Comparison of ENCODE assay signal across 34 cellular contexts in the genomic region with DNA sequence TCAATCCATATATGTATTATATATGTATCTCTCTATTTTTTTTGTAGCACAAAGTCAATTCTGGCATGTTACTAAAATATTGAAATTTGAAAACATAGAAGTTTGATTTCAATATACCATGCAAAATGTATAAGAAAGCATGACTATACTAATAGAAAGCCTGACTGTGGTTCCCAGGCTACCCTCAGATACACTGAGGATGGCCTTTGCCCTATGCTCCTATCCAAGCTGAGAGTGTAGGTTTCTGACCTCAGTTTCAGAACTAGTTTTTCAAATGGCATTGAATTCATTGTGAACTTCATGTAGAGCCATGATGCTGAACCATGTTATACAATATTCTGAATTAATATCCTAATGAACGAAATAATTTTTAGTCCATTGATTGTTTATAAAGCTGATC.
"Had no signal": no experiment of that assay in that cellular context is flagged by ENCODE, and none has a peak within 500 bp of the region (broad histone marks: within the 10 kb centered on the region; RNA-seq: fewer than 3 reads in every experiment).

No MANE protein-coding gene starts in this region.

- H3K4me3 ChIP-seq: MG63 had no signal

- H3K9ac ChIP-seq: KMS-11 had no signal

- H3K9me3 ChIP-seq: MG63 had no signal

- DNase-seq: Karpas-422, Kasumi-1, MG63, MV-4-11, NCI-H1048, NCI-H1092, NCI-H1092 treated with DMSO at 0.1 percent for 48 hours, NCI-H1105, NCI-H1105 treated with DMSO at 0.1 percent for 48 hours, NCI-H1417, NCI-H1417 treated with DMSO at 0.1 percent for 48 hours, NCI-H1436, NCI-H1436 treated with DMSO at 0.1 percent for 48 hours, NCI-H146, NCI-H1694, NCI-H1694 treated with DMSO at 0.1 percent for 48 hours, NCI-H187, NCI-H187 treated with DMSO at 0.1 percent for 48 hours, NCI-H1930, NCI-H2029, NCI-H2029 treated with DMSO at 0.1 percent for 48 hours, NCI-H2081, NCI-H2081 treated with DMSO at 0.1 percent for 48 hours, NCI-H2107, NCI-H2171, NCI-H2171 treated with DMSO at 0.1 percent for 48 hours, NCI-H2227 treated with DMSO at 0.1 percent for 48 hours, NCI-H226, NCI-H345, NCI-H446, NCI-H446 treated with DMSO at 0.1 percent for 48 hours, NCI-H510A, NCI-H510A treated with DMSO at 0.1 percent for 48 hours had no signal

- H3K36me3 ChIP-seq: MG63 had no signal

- H3K4me2 ChIP-seq: KMS-11 had no signal

- H3K27me3 ChIP-seq: MG63 had no signal
